ENCODE assay signal across 23 cellular contexts in genomic region chr19:38517321-38517720, GRCh38.
DNase-seq lines count a peak whose midpoint lies in the region; ATAC-seq, FAIRE-seq and TF ChIP-seq lines count a peak whose summit lies in the region.
"Had no signal": no experiment of that assay in that cellular context is flagged by ENCODE, and none has a peak within 500 bp of the region (broad histone marks: within the 10 kb centered on the region; RNA-seq: fewer than 3 reads in every experiment).

No MANE protein-coding gene starts in this region.

- H3K9me3 ChIP-seq in T-helper 17 cell (ENCODE audit: control insufficient read depth, low read length, poor library complexity, severe bottlenecking) (no peaks in the 10 kb centered on the region), lower lobe of right lung (no peaks in the 10 kb centered on the region), psoas muscle (no peaks in the 10 kb centered on the region), PC-3 (ENCODE audit: low read length) (no peaks in the 10 kb centered on the region), small intestine (ENCODE audit: control insufficient read depth, low read depth) (no peaks in the 10 kb centered on the region)
- H3K9me3 ChIP-seq: A549; BLaER1 treated with 17β-estradiol and CSF1 and Interleukin-3, amounts not matched to agents 10 nM and 100 nM; Caco-2 had no signal

- FAIRE-seq in small intestine (lab: Jason Lieb, UNC): no peak
- FAIRE-seq: D721Med, G401.6, GM12891, GM19239 had no signal

- ATAC-seq in T-helper 17 cell: no peak
- ATAC-seq in lower lobe of right lung: no peak
- ATAC-seq in psoas muscle: peak in 1 of 4 donors; percentile 7
- ATAC-seq in stimulated activated memory B cell treated with anti-CD40 and anti-IgM and Interleukin-4, amounts not matched to agents 10 μg/mL and 1 μg/mL and 100 μg/mL, for 72 hours: no peak
- ATAC-seq in PC-3: no peak
- ATAC-seq in HG03108 (IDR thresholded peaks at IDR 0.05; ENCODE audit: unreplicated experiment): no peak
- ATAC-seq: A549; CD8-positive, alpha-beta T cell had no signal

- no peaks in the 10 kb centered on the region for H3K9me2 ChIP-seq in PC-3 (replicated peaks; ENCODE audit: low read length)

- no peaks in the 10 kb centered on the region for H3K79me2 ChIP-seq in PC-3 (ENCODE audit: low read length)

- H3K4me2 ChIP-seq in PC-3 (ENCODE audit: low read length): no peak overlapping the region
- H3K4me2 ChIP-seq: A549; BLaER1 treated with 17β-estradiol and CSF1 and Interleukin-3, amounts not matched to agents 10 nM and 100 nM had no signal

- no peaks in the 10 kb centered on the region for H3K27me3 Mint-ChIP-seq in T-helper 17 cell
- H3K27me3 Mint-ChIP-seq in stimulated activated memory B cell treated with anti-CD40 and anti-IgM and Interleukin-4, amounts not matched to agents 10 μg/mL and 1 μg/mL and 100 μg/mL, for 72 hours: no peaks in the 10 kb centered on the region
- H3K27me3 Mint-ChIP-seq: B cell; CD4-positive, alpha-beta T cell had no signal

- DNase-seq in T-helper 17 cell (no peak), lower lobe of right lung (peak; percentile 38), psoas muscle (peak in 1 of 2 donors; percentile 41), PC-3 (no peak), small intestine (no peak)
- DNase-seq: 8988T; AML-193; Caco-2; Calu3; CD4-positive, alpha-beta T cell; CD8-positive, alpha-beta T cell; DMS79 treated with DMSO at 0.1 percent for 48 hours; GF-D8 had no signal

- no peak overlapping the region for H3K9ac ChIP-seq in PC-3 (ENCODE audit: low read length)
- H3K9ac ChIP-seq: BLaER1 treated with 17β-estradiol and CSF1 and Interleukin-3, amounts not matched to agents 10 nM and 100 nM had no signal

- POLR2A ChIA-PET in PC-3 (lab: Charles Lee; ENCODE audit: unreplicated experiment): no interaction called here

- H3K27me3 ChIP-seq in lower lobe of right lung (ENCODE audit: low read depth) (peaks cover 8% of the 10 kb centered on the region), psoas muscle (ENCODE audit: insufficient read depth in 3 of 3, low read length in 2 of 3) (no peaks in the 10 kb centered on the region), PC-3 (ENCODE audit: low read length) (no peaks in the 10 kb centered on the region), small intestine (ENCODE audit: control insufficient read depth in 2 of 2, insufficient read depth in 2 of 2, low read length in 2 of 2) (no peaks in the 10 kb centered on the region)
- H3K27me3 ChIP-seq: BLaER1 treated with 17β-estradiol and CSF1 and Interleukin-3, amounts not matched to agents 10 nM and 100 nM had no signal

- TF ChIP-seq CTCF in lower lobe of right lung (IDR thresholded peaks at IDR 0.05) (no peak), psoas muscle (IDR thresholded peaks at IDR 0.05) (no peak), PC-3 (conservative IDR thresholded peaks at IDR 0.05; ENCODE audit: low read depth, low read length) (no peak)

- intact Hi-C loops in lower lobe of right lung (cut with DNase I): no loop called here
- intact Hi-C loops in psoas muscle (cut with DNase I): no loop called here
- intact Hi-C loops in PC-3 (cut with micrococcal nuclease): no loop called here

- H3F3A ChIP-seq in PC-3 (ENCODE audit: low read length, unreplicated experiment): no peaks in the 10 kb centered on the region

- no peaks in the 10 kb centered on the region for H4K20me1 ChIP-seq in PC-3 (ENCODE audit: low read length)
- H4K20me1 ChIP-seq: BLaER1 treated with 17β-estradiol and CSF1 and Interleukin-3, amounts not matched to agents 10 nM and 100 nM had no signal

- peaks cover 5% of the 10 kb centered on the region for H3K4me1 ChIP-seq in lower lobe of right lung
- H3K4me1 ChIP-seq in psoas muscle: peaks cover 3% of the 10 kb centered on the region
- H3K4me1 ChIP-seq in PC-3 (ENCODE audit: insufficient read depth, low read length): no peaks in the 10 kb centered on the region
- H3K4me1 ChIP-seq in small intestine (ENCODE audit: control insufficient read depth in 2 of 2, insufficient read depth in 1 of 2, low read depth in 1 of 2, low read length in 1 of 2): no peaks in the 10 kb centered on the region
- H3K4me1 ChIP-seq: Caco-2 had no signal

- BruUV-seq in PC-3 (replicated peaks; lab: Mats Ljungman, UMichigan): no TSS peak

- H3K4me3 ChIP-seq in lower lobe of right lung (no peak overlapping the region), psoas muscle (no peak overlapping the region), PC-3 (ENCODE audit: low read length) (no peak overlapping the region), small intestine (ENCODE audit: low read depth in 1 of 2, low read length in 2 of 2) (no peak overlapping the region)
- H3K4me3 ChIP-seq: A549; BLaER1 treated with 17β-estradiol and CSF1 and Interleukin-3, amounts not matched to agents 10 nM and 100 nM had no signal

- no peak overlapping the region for H3K4me3 Mint-ChIP-seq in T-helper 17 cell
- no peak overlapping the region for H3K4me3 Mint-ChIP-seq in stimulated activated memory B cell treated with anti-CD40 and anti-IgM and Interleukin-4, amounts not matched to agents 10 μg/mL and 1 μg/mL and 100 μg/mL, for 72 hours
- H3K4me3 Mint-ChIP-seq: B cell; CD4-positive, alpha-beta T cell; CD8-positive, alpha-beta T cell had no signal

- CTCF ChIA-PET in PC-3 (lab: Charles Lee): no interaction called here

- H3K9me3 Mint-ChIP-seq in stimulated activated memory B cell treated with anti-CD40 and anti-IgM and Interleukin-4, amounts not matched to agents 10 μg/mL and 1 μg/mL and 100 μg/mL, for 72 hours: no peaks in the 10 kb centered on the region
- H3K9me3 Mint-ChIP-seq: CD4-positive, alpha-beta T cell; CD8-positive, alpha-beta T cell had no signal

- H3K27ac Mint-ChIP-seq in T-helper 17 cell: peak overlapping the region; percentile 11
- peak overlapping the region; percentile 66 for H3K27ac Mint-ChIP-seq in stimulated activated memory B cell treated with anti-CD40 and anti-IgM and Interleukin-4, amounts not matched to agents 10 μg/mL and 1 μg/mL and 100 μg/mL, for 72 hours
- H3K27ac Mint-ChIP-seq: B cell; CD4-positive, alpha-beta T cell; CD8-positive, alpha-beta T cell had no signal

- H2AFZ ChIP-seq in PC-3 (ENCODE audit: low read length): no peak overlapping the region

- no peak overlapping the region for H3K27ac ChIP-seq in lower lobe of right lung
- H3K27ac ChIP-seq in psoas muscle: peak overlapping the region; percentile 16
- H3K27ac ChIP-seq in PC-3 (ENCODE audit: low read length): no peak overlapping the region
- no peak overlapping the region for H3K27ac ChIP-seq in small intestine (ENCODE audit: low read depth in 1 of 2, low read length in 1 of 2)
- H3K27ac ChIP-seq: A549; BLaER1 treated with 17β-estradiol and CSF1 and Interleukin-3, amounts not matched to agents 10 nM and 100 nM; C4-2B had no signal

- no peaks in the 10 kb centered on the region for H3K36me3 ChIP-seq in lower lobe of right lung
- peaks cover 3 to 100% of the 10 kb centered on the region in 2 donors for H3K36me3 ChIP-seq in psoas muscle (ENCODE audit: insufficient read depth in 1 of 2, low read depth in 1 of 2)
- no peaks in the 10 kb centered on the region for H3K36me3 ChIP-seq in PC-3 (ENCODE audit: low read depth, low read length)
- H3K36me3 ChIP-seq in small intestine (ENCODE audit: control insufficient read depth in 2 of 2, insufficient read depth in 2 of 2, low read length in 2 of 2): no peaks in the 10 kb centered on the region
- H3K36me3 ChIP-seq: BLaER1 treated with 17β-estradiol and CSF1 and Interleukin-3, amounts not matched to agents 10 nM and 100 nM had no signal

- H3K36me3 Mint-ChIP-seq in T-helper 17 cell (ENCODE audit: low read depth): no peaks in the 10 kb centered on the region
- no peaks in the 10 kb centered on the region for H3K36me3 Mint-ChIP-seq in stimulated activated memory B cell treated with anti-CD40 and anti-IgM and Interleukin-4, amounts not matched to agents 10 μg/mL and 1 μg/mL and 100 μg/mL, for 72 hours
- H3K36me3 Mint-ChIP-seq: CD8-positive, alpha-beta T cell had no signal

- 88 to 91% (median 88%) methylated on average over 21 of the region's 21 CpGs for WGBS in psoas muscle, 3 donors
- 85 to 92% (median 87%) methylated on average over 21 of the region's 21 CpGs for WGBS in small intestine, 3 donors

- H3K4me1 Mint-ChIP-seq in T-helper 17 cell: peaks cover 10% of the 10 kb centered on the region
- H3K4me1 Mint-ChIP-seq in stimulated activated memory B cell treated with anti-CD40 and anti-IgM and Interleukin-4, amounts not matched to agents 10 μg/mL and 1 μg/mL and 100 μg/mL, for 72 hours: peaks cover 19% of the 10 kb centered on the region
